32 cellular contexts compared by ENCODE assay signal in the genomic region with DNA sequence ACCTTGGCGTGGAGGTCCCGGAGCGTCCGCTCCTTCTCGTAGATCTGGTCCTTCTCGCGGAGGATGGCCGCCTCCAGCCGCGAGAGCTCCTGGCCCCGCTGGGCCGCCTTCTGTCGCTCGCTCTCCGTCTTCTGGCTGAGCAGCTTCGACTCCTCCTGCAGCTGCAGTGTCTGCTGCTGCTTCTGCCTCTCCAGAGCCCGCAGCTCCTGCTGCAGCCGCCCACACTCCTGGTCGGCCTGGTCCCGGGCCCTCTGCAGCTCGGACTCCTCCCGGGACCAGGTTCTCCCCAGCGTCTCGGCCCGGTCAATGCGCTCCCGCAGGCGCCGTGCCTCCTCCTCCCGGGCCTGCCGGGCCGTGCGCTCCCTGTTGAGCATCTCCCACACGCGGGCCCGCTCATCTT. TPM values are rescaled to one million over a fixed set of nuclear protein-coding genes. Genes with fewer than 3 reads are reported as not detected.
"Had no signal": no experiment of that assay in that cellular context is flagged by ENCODE, and none has a peak within 500 bp of the region (broad histone marks: within the 10 kb centered on the region; RNA-seq: fewer than 3 reads in every experiment).

No MANE protein-coding gene starts in this region.

- H3K9ac ChIP-seq: SK-N-SH had no signal

- H3K27me3 Mint-ChIP-seq: activated CD4-positive, alpha-beta memory T cell treated with anti-CD3 and anti-CD28 coated beads for 36 hours had no signal

- H3K27ac ChIP-seq: adrenal gland, body of pancreas, breast epithelium, PC-9, RWPE1, SJSA1 had no signal

- H3K4me3 ChIP-seq: adrenal gland, body of pancreas, breast epithelium, MG63, PC-9, SJSA1 had no signal

- H3K9me3 Mint-ChIP-seq: activated CD4-positive, alpha-beta memory T cell treated with anti-CD3 and anti-CD28 coated beads for 36 hours; activated naive CD4-positive, alpha-beta T cell treated with anti-CD3 and anti-CD28 coated beads for 36 hours; activated naive CD4-positive, alpha-beta T cell treated with anti-CD3 and anti-CD28 coated beads, Interleukin-2, amount 50 U/mL, for 72 hours; activated T-cell treated with anti-CD3 and anti-CD28 coated beads, Interleukin-2, amount 50 U/mL, for 4 hours; activated T-helper 1 cell treated with anti-CD3 and anti-CD28 coated beads, Interleukin-12 subunit alpha, Interleukin-12 subunit beta, Interleukin-2, Interleukin-4 antibody, amounts not matched to agents 30 ng/mL and 10 ng/mL and 1 ng/mL, durations not matched to agents 14 hours and 24 hours and 36 hours; T-helper 1 cell treated with Interleukin-12 subunit alpha and Interleukin-12 subunit beta and Interleukin-4 antibody, amounts not matched to agents 30 μg/mL and 1 μg/mL, for 36 hours; T-helper 2 cell treated with Interferon-gamma antibody and Interleukin-4, amounts not matched to agents 5 μg/mL and 100 μg/mL, for 36 hours had no signal

- ATAC-seq: activated naive CD4-positive, alpha-beta T cell treated with anti-CD3 and anti-CD28 coated beads, Interleukin-2, amount 50 U/mL, for 72 hours; activated T-cell treated with anti-CD3 and anti-CD28 coated beads, Interleukin-2, amount 50 U/mL, for 4 hours; body of pancreas had no signal

- H3K27ac Mint-ChIP-seq: activated CD4-positive, alpha-beta memory T cell treated with anti-CD3 and anti-CD28 coated beads for 36 hours; activated naive CD4-positive, alpha-beta T cell treated with anti-CD3 and anti-CD28 coated beads for 36 hours; activated T-helper 1 cell treated with anti-CD3 and anti-CD28 coated beads, Interleukin-12 subunit alpha, Interleukin-12 subunit beta, Interleukin-2, Interleukin-4 antibody, amounts not matched to agents 30 ng/mL and 10 ng/mL and 1 ng/mL, durations not matched to agents 14 hours and 24 hours and 36 hours; T-helper 1 cell treated with Interleukin-12 subunit alpha and Interleukin-12 subunit beta and Interleukin-4 antibody, amounts not matched to agents 30 μg/mL and 1 μg/mL, for 36 hours; T-helper 2 cell treated with Interferon-gamma antibody and Interleukin-4, amounts not matched to agents 5 μg/mL and 100 μg/mL, for 36 hours had no signal

- H3K4me1 ChIP-seq: breast epithelium had no signal

- H3K4me2 ChIP-seq: PC-9, SK-N-SH had no signal

- H3K9me3 ChIP-seq: adrenal gland, body of pancreas, breast epithelium, MG63, SJSA1, SK-N-SH had no signal

- H3K36me3 Mint-ChIP-seq: activated CD4-positive, alpha-beta memory T cell treated with anti-CD3 and anti-CD28 coated beads for 36 hours; activated naive CD4-positive, alpha-beta T cell treated with anti-CD3 and anti-CD28 coated beads, Interleukin-2, amount 50 U/mL, for 72 hours had no signal

- H3K36me3 ChIP-seq: adrenal gland, breast epithelium had no signal

- DNase-seq: activated CD4-positive, alpha-beta memory T cell treated with anti-CD3 and anti-CD28 coated beads for 36 hours; activated CD4-positive, alpha-beta T cell treated with anti-CD3 and anti-CD28 coated beads, Interleukin-2, amount 50 U/mL, for 1 hour; activated CD8-positive, alpha-beta memory T cell treated with anti-CD3 and anti-CD28 coated beads, Interleukin-2, amount 50 U/mL, for 4 hours; activated gamma-delta T cell treated with Interleukin-2 at 50 U/mL for 16 hours; activated naive CD4-positive, alpha-beta T cell treated with anti-CD3 and anti-CD28 coated beads for 36 hours; activated T-cell treated with anti-CD3 and anti-CD28 coated beads for 4 hours; activated T-cell treated with anti-CD3 and anti-CD28 coated beads, Interleukin-2, amount 50 U/mL, for 4 hours; adrenal gland; body of pancreas; Kasumi-1; KG1; MG63; MV-4-11; NCI-H1092; NCI-H1436 treated with DMSO at 0.1 percent for 48 hours; NCI-H1694 treated with DMSO at 0.1 percent for 48 hours; NCI-H2029; NCI-H510A; NCI-H526; NCI-H748 treated with DMSO at 0.1 percent for 48 hours; NK-92 treated with Interleukin-12 subunit alpha and Interleukin-12 subunit beta, amount 100 ng/mL, for 24 hours; PC-9; SHP77; SK-N-SH had no signal

- H3K4me3 Mint-ChIP-seq: activated CD4-positive, alpha-beta memory T cell treated with anti-CD3 and anti-CD28 coated beads for 36 hours; activated naive CD4-positive, alpha-beta T cell treated with anti-CD3 and anti-CD28 coated beads for 36 hours; activated T-cell treated with anti-CD3 and anti-CD28 coated beads, Interleukin-2, amount 50 U/mL, for 4 hours; activated T-helper 1 cell treated with anti-CD3 and anti-CD28 coated beads, Interleukin-12 subunit alpha, Interleukin-12 subunit beta, Interleukin-2, Interleukin-4 antibody, amounts not matched to agents 30 ng/mL and 10 ng/mL and 1 ng/mL, durations not matched to agents 14 hours and 24 hours and 36 hours; T-helper 1 cell treated with Interleukin-12 subunit alpha and Interleukin-12 subunit beta and Interleukin-4 antibody, amounts not matched to agents 30 μg/mL and 1 μg/mL, for 36 hours; T-helper 2 cell treated with Interferon-gamma antibody and Interleukin-4, amounts not matched to agents 5 μg/mL and 100 μg/mL, for 36 hours had no signal

- H3K27me3 ChIP-seq: adrenal gland, body of pancreas, breast epithelium, MG63, SJSA1 had no signal

RNA-seq across cellular contexts. Expression of a gene that starts 18.9 kb away (rescaled TPM):
- total RNA-seq: astrocyte, SJSA1 had no signal
